ENCODE assay signal across 8 cellular contexts in the genomic region with DNA sequence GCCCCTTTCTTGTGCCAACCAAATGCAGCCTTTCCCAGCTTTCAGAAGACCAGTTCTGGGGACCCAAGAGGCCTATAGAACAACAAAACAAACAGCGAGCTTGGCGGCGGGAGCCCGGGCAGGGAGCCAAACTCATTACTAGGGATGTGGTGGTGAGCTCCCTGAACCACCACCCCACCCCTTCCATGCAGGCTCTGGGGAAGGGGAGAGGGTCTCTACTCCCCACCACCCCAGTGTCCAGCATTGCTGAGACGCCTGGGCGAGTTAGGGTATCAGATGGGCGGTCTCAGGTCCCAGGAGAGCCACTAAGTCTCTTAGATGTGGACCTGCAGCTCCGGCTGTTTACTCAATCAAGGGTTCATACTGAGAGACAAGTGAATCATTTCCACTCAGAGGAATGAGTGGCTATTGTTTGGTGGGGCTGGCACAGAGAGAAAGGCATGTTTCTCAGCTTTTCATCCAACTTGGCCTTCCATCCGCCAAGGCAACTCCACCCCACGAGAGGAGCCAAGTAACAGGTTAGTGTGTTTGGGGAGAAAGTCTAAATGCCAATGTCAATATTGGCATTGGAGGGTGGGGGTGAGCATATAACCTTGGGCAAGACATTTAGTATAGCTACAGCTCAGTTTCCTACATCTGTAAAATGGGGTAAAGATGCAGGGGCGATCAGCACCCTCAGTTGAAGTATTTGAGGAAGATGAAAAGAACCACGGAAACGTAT. TPM values are rescaled to one million over a fixed set of nuclear protein-coding genes. Genes with fewer than 3 reads are reported as not detected.
DNase-seq lines count a peak whose midpoint lies in the region; ATAC-seq, FAIRE-seq and TF ChIP-seq lines count a peak whose summit lies in the region.

No MANE protein-coding gene starts in this region.

- H3K9ac ChIP-seq in skeletal muscle satellite cell (ENCODE audit: low read depth, low read length): peak overlapping the region; percentile 79

- FAIRE-seq in GM12892 (lab: Jason Lieb, UNC): no peak

- peak overlapping the region; percentile 49 for H3K4me2 ChIP-seq in skeletal muscle satellite cell (ENCODE audit: low read length)

- peaks cover 0 to 9% (median 0%) of the 10 kb centered on the region in 3 donors for H3K36me3 ChIP-seq in Peyer's patch
- H3K36me3 ChIP-seq in skeletal muscle satellite cell (ENCODE audit: insufficient read depth, low read length): peaks cover 61% of the 10 kb centered on the region

- H3K9me3 ChIP-seq in Peyer's patch (no peaks in the 10 kb centered on the region), skeletal muscle satellite cell (replicated peaks; ENCODE audit: low read length) (no peaks in the 10 kb centered on the region)

- no peak overlapping the region for H3K4me3 ChIP-seq in Peyer's patch
- no peak overlapping the region for H3K4me3 ChIP-seq in foreskin fibroblast (ENCODE audit: low read depth in 1 of 2, low read length in 2 of 2)
- H3K4me3 ChIP-seq in skeletal muscle satellite cell (ENCODE audit: low read length): peak overlapping the region; percentile 8

- DNase-seq in HT-29 (ENCODE audit: low spot score) (peak; percentile 85), Peyer's patch (peak in 2 of 3 donors; percentile 62 to 79), foreskin fibroblast (peak; percentile 61 to 76), epidermal melanocyte (ENCODE audit: insufficient read length, low spot score) (no peak), GM12892 (ENCODE audit: insufficient read length) (no peak)

- TF ChIP-seq CTCF in Peyer's patch (IDR thresholded peaks at IDR 0.05) (no peak), foreskin fibroblast (IDR thresholded peaks at IDR 0.05; ENCODE audit: low read depth, low read length) (no peak)

- TF ChIP-seq POLR2A in Peyer's patch (IDR thresholded peaks at IDR 0.05) (no peak), GM12892 (IDR thresholded peaks at IDR 0.05; ENCODE audit: low read depth, low read length) (no peak)

- H3K27ac ChIP-seq in Peyer's patch: peak overlapping the region in 3 of 4 donors; percentile 53 to 83 (median 81)

- H3K27me3 ChIP-seq in Peyer's patch (no peaks in the 10 kb centered on the region), skeletal muscle satellite cell (ENCODE audit: control insufficient read depth, insufficient read depth, low read length) (no peaks in the 10 kb centered on the region)

- ATAC-seq in HG03135 (IDR thresholded peaks at IDR 0.05; ENCODE audit: unreplicated experiment) (no peak), GM21723 (IDR thresholded peaks at IDR 0.05; ENCODE audit: unreplicated experiment) (no peak)

- H3K4me1 ChIP-seq in Peyer's patch: peaks cover 0 to 58% (median 5%) of the 10 kb centered on the region in 4 donors
- peaks cover 81% of the 10 kb centered on the region for H3K4me1 ChIP-seq in skeletal muscle satellite cell (ENCODE audit: control insufficient read depth, insufficient read depth, low read length)

RNA-seq across cellular contexts. Expression of gene PLXNA2, which starts 40.9 kb away (rescaled TPM):
- total RNA-seq in HT-29 (2014; rRNA removed; shearing (Covaris generic)): 21.1 and 25.5 TPM in 2 replicates
- total RNA-seq in Peyer's patch: 10 to 100 TPM; 51.5 to 70.2 (median 62.5) TPM
- 13.4 and 18.3 TPM in 2 replicates for total RNA-seq in skeletal muscle satellite cell (2012; rRNA removed)
- polyA plus RNA-seq in GM12892 (2012; ENCODE audit: missing spikeins): 1.5 TPM

Comparison
In these comparisons a context has a peak if more than half of its experiments do, and no peak if none do; other contexts are left out.
1. DNase-seq: peak in HT-29 (single experiment), Peyer's patch (2 of 3) and foreskin fibroblast (2 of 2); none in epidermal melanocyte (single experiment) and GM12892 (single experiment).